ENCODE assay signal across 24 cellular contexts in the genomic region with DNA sequence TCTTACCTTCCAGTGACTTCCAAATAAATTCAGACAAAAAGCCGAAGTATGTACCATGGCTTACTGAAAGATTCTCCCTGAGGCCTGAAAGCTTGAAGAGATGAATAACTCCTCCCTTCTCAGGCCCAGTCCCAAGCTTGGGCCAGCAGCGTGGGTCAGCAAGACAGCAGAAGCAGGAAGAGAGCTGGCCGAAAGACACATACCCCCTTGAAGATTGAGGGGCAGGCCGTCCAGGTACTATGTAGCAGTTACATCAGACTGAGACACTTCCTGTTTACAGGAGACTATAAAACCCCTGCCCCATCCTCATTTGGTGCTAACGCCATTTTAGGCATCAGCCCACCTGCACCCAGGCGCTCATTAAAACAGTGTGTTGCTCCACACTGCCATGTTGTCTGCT. TPM values are rescaled to one million over a fixed set of nuclear protein-coding genes. Genes with fewer than 3 reads are reported as not detected.
A peak's percentile ranks its signal among the peaks of the same experiment; 100 is the strongest.
DNase-seq lines count a peak whose midpoint lies in the region; ATAC-seq and TF ChIP-seq lines count a peak whose summit lies in the region.
"Had no signal": no experiment of that assay in that cellular context is flagged by ENCODE, and none has a peak within 500 bp of the region (broad histone marks: within the 10 kb centered on the region; RNA-seq: fewer than 3 reads in every experiment).

No MANE protein-coding gene starts in this region.

- H3K4me1 ChIP-seq in endodermal cell (ENCODE audit: control insufficient read depth, insufficient read depth, low read length) (no peaks in the 10 kb centered on the region), BE2C (no peaks in the 10 kb centered on the region)
- H3K4me1 ChIP-seq: colonic mucosa, upper lobe of left lung had no signal

- H3K36me3 ChIP-seq in endodermal cell (ENCODE audit: control insufficient read depth, insufficient read depth, low read length) (peaks cover 8% of the 10 kb centered on the region), BE2C (peaks cover 8% of the 10 kb centered on the region)
- H3K36me3 ChIP-seq: brain microvascular endothelial cell, colonic mucosa had no signal

- WGBS in endodermal cell (ENCODE audit: insufficient coverage in 1 of 2, insufficient read length in 1 of 2), 2 experiments = 62 to 79% methylated on average over 5 to 6 of the region's 6 CpGs

- H3K4me3 Mint-ChIP-seq in T-helper 2 cell treated with Interferon-gamma antibody and Interleukin-4, amounts not matched to agents 5 μg/mL and 100 μg/mL, for 36 hours = peak overlapping the region; percentile 8
- H3K4me3 Mint-ChIP-seq in CD4-positive, alpha-beta T cell = peak overlapping the region; percentile 13
- H3K4me3 Mint-ChIP-seq in T-helper 17 cell (peak overlapping the region; percentile 66), endodermal cell (no peak overlapping the region)

- TF ChIP-seq CTCF in CD4-positive, alpha-beta T cell (IDR thresholded peaks at IDR 0.05) = no peak
- no peak for TF ChIP-seq CTCF in endodermal cell (conservative IDR thresholded peaks at IDR 0.05)
- TF ChIP-seq CTCF in BE2C (IDR thresholded peaks at IDR 0.05; ENCODE audit: low read depth, low read length) = no peak

- no peaks in the 10 kb centered on the region for H3K9me3 Mint-ChIP-seq in T-helper 2 cell treated with Interferon-gamma antibody and Interleukin-4, amounts not matched to agents 5 μg/mL and 100 μg/mL, for 36 hours
- peaks cover 3% of the 10 kb centered on the region for H3K9me3 Mint-ChIP-seq in CD4-positive, alpha-beta T cell
- H3K9me3 Mint-ChIP-seq in endodermal cell = no peaks in the 10 kb centered on the region

- DNase-seq in T-helper 2 cell treated with Interferon-gamma antibody and Interleukin-4, amounts not matched to agents 5 μg/mL and 100 μg/mL, for 36 hours (ENCODE audit: low spot score) = no peak
- no peak for DNase-seq in T-helper 2 cell
- peak in 3 of 10 experiments; percentile 9 to 37 (median 22) for DNase-seq in CD4-positive, alpha-beta T cell
- no peak for DNase-seq in T-helper 17 cell
- DNase-seq in endodermal cell = peak; percentile 44
- DNase-seq in BE2C = no peak
- no peak for DNase-seq in COLO668 (lab: John Stamatoyannopoulos, UW; ENCODE audit: unreplicated experiment)
- DNase-seq in NCI-H510A (lab: John Stamatoyannopoulos, UW) = no peak
- DNase-seq: activated CD4-positive, alpha-beta T cell treated with anti-CD3 and anti-CD28 coated beads, Interleukin-2, amount 50 U/mL, for 1 hour; activated T-cell treated with anti-CD3 and anti-CD28 coated beads for 4 hours; brain microvascular endothelial cell; colonic mucosa; Kasumi-1; mammary epithelial cell; NCI-H187; NCI-H226; NCI-H82; PC-3; retina; Right ventricle myocardium superior; stimulated activated CD4-positive, alpha-beta T cell treated with anti-CD3 and anti-CD28 coated beads, Interleukin-4, amount 100 ng/mL, for 24 hours; upper lobe of left lung had no signal

- H3K36me3 Mint-ChIP-seq in T-helper 2 cell treated with Interferon-gamma antibody and Interleukin-4, amounts not matched to agents 5 μg/mL and 100 μg/mL, for 36 hours (ENCODE audit: low read depth) = peaks cover 42% of the 10 kb centered on the region
- peaks cover 51% of the 10 kb centered on the region for H3K36me3 Mint-ChIP-seq in CD4-positive, alpha-beta T cell (ENCODE audit: low read depth)
- H3K36me3 Mint-ChIP-seq in T-helper 17 cell (ENCODE audit: low read depth) = peaks cover 4% of the 10 kb centered on the region
- H3K36me3 Mint-ChIP-seq in endodermal cell (ENCODE audit: low read depth) = peaks cover 22% of the 10 kb centered on the region

- no peak overlapping the region for H3K4me3 ChIP-seq in endodermal cell (ENCODE audit: low read length)
- no peak overlapping the region for H3K4me3 ChIP-seq in BE2C (ENCODE audit: low read depth, low read length)
- H3K4me3 ChIP-seq: colonic mucosa, smooth muscle cell, upper lobe of left lung had no signal

- H3K9me3 ChIP-seq in CD4-positive, alpha-beta T cell (ENCODE audit: control insufficient read depth, low read length) = no peaks in the 10 kb centered on the region
- H3K9me3 ChIP-seq in T-helper 17 cell (ENCODE audit: control insufficient read depth, low read length, poor library complexity, severe bottlenecking) (no peaks in the 10 kb centered on the region), endodermal cell (ENCODE audit: control insufficient read depth, low read length) (no peaks in the 10 kb centered on the region), BE2C (no peaks in the 10 kb centered on the region)
- H3K9me3 ChIP-seq: colonic mucosa, upper lobe of left lung had no signal

- POLR2A ChIA-PET in CD4-positive, alpha-beta T cell (lab: Charles Lee) = interaction anchor here (0.6 to 3.3 kb wide), 5 partner anchors 16 to 486 kb away, joined by 3 to 51 read pairs (median 7); partner anchors contain the start of genes METAP2, NDUFA12 and NR2C1

- H3K27ac ChIP-seq in CD4-positive, alpha-beta T cell (ENCODE audit: low read depth, low read length) = peak overlapping the region; percentile 64
- H3K27ac ChIP-seq in endodermal cell (ENCODE audit: low read depth, low read length) = no peak overlapping the region
- H3K27ac ChIP-seq: 22Rv1, brain microvascular endothelial cell, colonic mucosa, upper lobe of left lung had no signal

- CTCF ChIA-PET in CD4-positive, alpha-beta T cell (lab: Charles Lee) = no interaction called here

- H3K27me3 ChIP-seq in CD4-positive, alpha-beta T cell (ENCODE audit: control insufficient read depth, insufficient read depth, low read length) = no peaks in the 10 kb centered on the region
- H3K27me3 ChIP-seq in endodermal cell (ENCODE audit: control insufficient read depth, insufficient read depth, low read length, poor library complexity, severe bottlenecking) (no peaks in the 10 kb centered on the region), BE2C (no peaks in the 10 kb centered on the region)
- H3K27me3 ChIP-seq: brain microvascular endothelial cell, colonic mucosa, upper lobe of left lung had no signal

- peak; percentile 53 for ATAC-seq in CD4-positive, alpha-beta T cell (ENCODE audit: poor library complexity)
- peak; percentile 37 for ATAC-seq in T-helper 17 cell
- ATAC-seq: PC-3 had no signal

- H3K4me1 Mint-ChIP-seq in T-helper 2 cell treated with Interferon-gamma antibody and Interleukin-4, amounts not matched to agents 5 μg/mL and 100 μg/mL, for 36 hours (ENCODE audit: low read depth) = peaks cover 38% of the 10 kb centered on the region
- peaks cover 68% of the 10 kb centered on the region for H3K4me1 Mint-ChIP-seq in CD4-positive, alpha-beta T cell (ENCODE audit: low read depth)
- H3K4me1 Mint-ChIP-seq in T-helper 17 cell = peaks cover 42% of the 10 kb centered on the region
- peaks cover 5% of the 10 kb centered on the region for H3K4me1 Mint-ChIP-seq in endodermal cell

- H3K27me3 Mint-ChIP-seq in T-helper 2 cell treated with Interferon-gamma antibody and Interleukin-4, amounts not matched to agents 5 μg/mL and 100 μg/mL, for 36 hours (ENCODE audit: low read depth) = no peaks in the 10 kb centered on the region
- H3K27me3 Mint-ChIP-seq in CD4-positive, alpha-beta T cell = no peaks in the 10 kb centered on the region
- no peaks in the 10 kb centered on the region for H3K27me3 Mint-ChIP-seq in T-helper 17 cell
- H3K27me3 Mint-ChIP-seq in endodermal cell (ENCODE audit: insufficient read depth) = no peaks in the 10 kb centered on the region

- H3K27ac Mint-ChIP-seq in T-helper 2 cell treated with Interferon-gamma antibody and Interleukin-4, amounts not matched to agents 5 μg/mL and 100 μg/mL, for 36 hours = peak overlapping the region; percentile 69
- peak overlapping the region; percentile 97 for H3K27ac Mint-ChIP-seq in CD4-positive, alpha-beta T cell
- peak overlapping the region; percentile 60 for H3K27ac Mint-ChIP-seq in T-helper 17 cell
- peak overlapping the region; percentile 0 for H3K27ac Mint-ChIP-seq in endodermal cell

- no peak overlapping the region for H3K9ac ChIP-seq in endodermal cell (ENCODE audit: extremely low read depth, low read length, poor library complexity, severe bottlenecking)

- intact Hi-C loops in CD4-positive, alpha-beta T cell (cut with DNase I, micrococcal nuclease) = loop anchor here (2.0 kb wide), 1 partner anchor 14 kb away; the partner anchor contains the start of gene NDUFA12 (in 2 of the 2)

RNA-seq across cellular contexts. Expression of gene NDUFA12, which starts 15.0 kb away (rescaled TPM):
- total RNA-seq in CD4-positive, alpha-beta T cell = 10 to 100 TPM; 43.3 to 43.7 TPM
- total RNA-seq in T-helper 17 cell = 10 to 100 TPM; 57.7 to 65.2 TPM
- 100 to 1,000 TPM; 113 to 131 TPM for total RNA-seq in endodermal cell
- 151 TPM for polyA plus RNA-seq in endodermal cell (2013, experiment 1 of 2)
- polyA plus RNA-seq in endodermal cell (2013, experiment 2 of 2) = 146 TPM
- polyA plus RNA-seq in BE2C (2012; ENCODE audit: insufficient read depth, insufficient read length, low read depth) = 276 TPM

Comparison
In these comparisons a context has a peak if more than half of its experiments do, and no peak if none do; other contexts are left out.
1. H3K27ac Mint-ChIP-seq: peak in every context shown above with its lines; median percentile 97 in CD4-positive, alpha-beta T cell; 69 in T-helper 2 cell treated with Interferon-gamma antibody and Interleukin-4, amounts not matched to agents 5 μg/mL and 100 μg/mL, for 36 hours; 60 in T-helper 17 cell; 0 in endodermal cell.